In the genomic region with DNA sequence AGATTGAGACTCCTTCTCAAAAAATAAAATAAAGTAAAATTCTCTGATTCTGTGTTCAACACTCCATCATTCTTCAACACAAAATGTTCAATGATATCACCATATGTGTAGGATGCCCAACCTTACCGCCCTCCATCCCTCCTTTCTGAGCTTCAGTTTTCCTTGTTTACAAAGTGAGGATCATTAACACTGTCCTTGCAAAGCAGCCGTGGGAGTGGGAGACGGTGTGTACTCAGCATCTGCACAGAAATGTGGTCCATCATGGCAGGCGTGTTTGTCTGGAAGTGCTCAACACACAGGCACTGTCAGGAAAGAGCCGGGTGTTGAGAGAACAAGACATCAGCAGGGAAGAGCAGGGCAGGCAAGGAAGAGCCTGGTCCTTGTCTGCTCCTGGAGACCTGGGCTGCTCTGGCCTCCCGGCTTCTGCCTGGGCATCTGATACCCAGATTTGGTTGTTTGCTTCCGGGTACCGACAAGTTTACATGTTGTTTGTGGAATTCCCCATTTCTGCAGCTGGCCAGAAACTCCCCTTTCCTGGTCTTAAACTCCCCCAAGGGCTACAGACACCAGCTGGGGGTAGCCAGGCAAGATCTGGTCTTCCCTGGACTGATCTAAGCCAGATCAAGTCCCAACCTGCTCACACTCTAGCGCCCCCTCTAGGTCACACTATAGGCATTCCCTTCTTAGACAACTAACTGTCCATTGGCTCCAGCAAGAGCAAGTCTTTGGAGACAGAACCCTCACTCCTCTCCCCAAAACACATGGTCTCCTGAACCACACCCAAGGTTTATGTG, we compare ENCODE assay signal across 9 cellular contexts. TPM values are rescaled to one million over a fixed set of nuclear protein-coding genes. Genes with fewer than 3 reads are reported as not detected.
DNase-seq lines count a peak whose midpoint lies in the region; ATAC-seq and TF ChIP-seq lines count a peak whose summit lies in the region.
"Had no signal": no experiment of that assay in that cellular context is flagged by ENCODE, and none has a peak within 500 bp of the region (broad histone marks: within the 10 kb centered on the region; RNA-seq: fewer than 3 reads in every experiment).

No MANE protein-coding gene starts in this region.

- RAD21 ChIA-PET in HCT116 (lab: Charles Lee; ENCODE audit: low non-redundant PET in 1 of 2, low total read pairs in 2 of 2, uncharacterized antibody in 2 of 2, unreplicated experiment in 2 of 2), result no interaction called here

- H3K4me2 ChIP-seq in HCT116 (ENCODE audit: low read length), result no peak overlapping the region

- WGBS in right lobe of liver (ENCODE audit: insufficient coverage, low coverage, low lambda C conversion rate, missing lambda C conversion rate), result 25% methylated on average over 5 of the region's 9 CpGs

- no peaks in the 10 kb centered on the region for H3K9me3 ChIP-seq in HCT116 (ENCODE audit: control insufficient read depth in 1 of 2, insufficient read depth in 1 of 2, low read depth in 1 of 2, low read length in 2 of 2)
- H3K9me3 ChIP-seq in right lobe of liver, result no peaks in the 10 kb centered on the region
- no peaks in the 10 kb centered on the region for H3K9me3 ChIP-seq in left lung
- H3K9me3 ChIP-seq: HAP-1 had no signal

- H3K36me3 ChIP-seq in HCT116 (ENCODE audit: control insufficient read depth in 1 of 2, insufficient read depth in 2 of 2, low read length in 2 of 2) (no peaks in the 10 kb centered on the region), right lobe of liver (no peaks in the 10 kb centered on the region), left lung (no peaks in the 10 kb centered on the region)
- H3K36me3 ChIP-seq: HAP-1 had no signal

- H3K9me3 Mint-ChIP-seq in activated CD8-positive, alpha-beta T cell treated with anti-CD3 and anti-CD28 coated beads, Interleukin-2, amount 10 ng/mL, durations not matched to agents 7 days and 5 days (ENCODE audit: insufficient read depth), result no peaks in the 10 kb centered on the region

- H3K27me3 Mint-ChIP-seq in activated CD8-positive, alpha-beta T cell treated with anti-CD3 and anti-CD28 coated beads, Interleukin-2, amount 10 ng/mL, durations not matched to agents 7 days and 5 days (ENCODE audit: low read depth), result peaks cover 3% of the 10 kb centered on the region

- CTCF ChIA-PET in HCT116 (lab: Charles Lee), result interaction anchor here (1.1 to 1.3 kb wide), 2 partner anchors 30 to 232 kb away, joined by 3 read pairs; no protein-coding TSS in a partner anchor
- CTCF ChIA-PET in activated CD8-positive, alpha-beta T cell treated with anti-CD3 and anti-CD28 coated beads, Interleukin-2, amount 10 ng/mL, durations not matched to agents 7 days and 5 days (lab: Charles Lee), result interaction anchor here (1.6 kb wide), 1 partner anchor 230 kb away, joined by 6 read pairs; no protein-coding TSS in a partner anchor

- H2AFZ ChIP-seq in HCT116 (ENCODE audit: low read depth, low read length, poor library complexity, severe bottlenecking), result no peak overlapping the region

- intact Hi-C loops in HCT116 (cut with micrococcal nuclease) (no loop called here), right lobe of liver (cut with DNase I) (no loop called here), left lung (cut with DNase I) (no loop called here), dorsolateral prefrontal cortex (cut with DNase I) (no loop called here)

- H3K4me1 ChIP-seq in HCT116 (ENCODE audit: control insufficient read depth in 1 of 2, insufficient read depth in 2 of 2, low read length in 2 of 2) (no peaks in the 10 kb centered on the region), right lobe of liver (peaks cover 2 to 46% (median 12%) of the 10 kb centered on the region in 4 donors), left lung (no peaks in the 10 kb centered on the region)
- H3K4me1 ChIP-seq: HAP-1 had no signal

- no peak overlapping the region for H3K27ac Mint-ChIP-seq in activated CD8-positive, alpha-beta T cell treated with anti-CD3 and anti-CD28 coated beads, Interleukin-2, amount 10 ng/mL, durations not matched to agents 7 days and 5 days

- no peaks in the 10 kb centered on the region for H3K36me3 Mint-ChIP-seq in activated CD8-positive, alpha-beta T cell treated with anti-CD3 and anti-CD28 coated beads, Interleukin-2, amount 10 ng/mL, durations not matched to agents 7 days and 5 days (ENCODE audit: low read depth)

- no peaks in the 10 kb centered on the region for H3K4me1 Mint-ChIP-seq in activated CD8-positive, alpha-beta T cell treated with anti-CD3 and anti-CD28 coated beads, Interleukin-2, amount 10 ng/mL, durations not matched to agents 7 days and 5 days (ENCODE audit: low read depth)

- POLR2A ChIA-PET in HCT116 (lab: Charles Lee), result no interaction called here
- POLR2A ChIA-PET in activated CD8-positive, alpha-beta T cell treated with anti-CD3 and anti-CD28 coated beads, Interleukin-2, amount 10 ng/mL, durations not matched to agents 7 days and 5 days (lab: Charles Lee), result no interaction called here

- H3K4me3 Mint-ChIP-seq in activated CD8-positive, alpha-beta T cell treated with anti-CD3 and anti-CD28 coated beads, Interleukin-2, amount 10 ng/mL, durations not matched to agents 7 days and 5 days, result no peak overlapping the region

- ATAC-seq in HCT116, result peak; percentile 85
- ATAC-seq in activated CD8-positive, alpha-beta T cell treated with anti-CD3 and anti-CD28 coated beads, Interleukin-2, amount 10 ng/mL, durations not matched to agents 7 days and 5 days, result no peak
- ATAC-seq in right lobe of liver, result peak; percentile 56 to 68 (median 60)
- ATAC-seq in HG02840 (IDR thresholded peaks at IDR 0.05; ENCODE audit: low FRiP score, unreplicated experiment), result no peak
- ATAC-seq in left lung, result no peak

- H3K27me3 ChIP-seq in HCT116 (ENCODE audit: insufficient read depth, low read length) (no peaks in the 10 kb centered on the region), right lobe of liver (no peaks in the 10 kb centered on the region), left lung (no peaks in the 10 kb centered on the region), dorsolateral prefrontal cortex (no peaks in the 10 kb centered on the region)

- H4K20me1 ChIP-seq in HCT116 (ENCODE audit: insufficient read depth), result no peaks in the 10 kb centered on the region

- BruUV-seq in HCT116 (replicated peaks; lab: Mats Ljungman, UMichigan), result no TSS peak

- H3K4me3 ChIP-seq in HCT116 (replicated peaks in 1 of 2; ENCODE audit: low read depth in 1 of 2, low read length in 2 of 2) (no peak overlapping the region), right lobe of liver (peak overlapping the region; percentile 0 to 65 (median 62)), left lung (no peak overlapping the region), dorsolateral prefrontal cortex (no peak overlapping the region)
- H3K4me3 ChIP-seq: HAP-1 had no signal

- no peak overlapping the region for H3K9ac ChIP-seq in HCT116 (ENCODE audit: low read length)

- TF ChIP-seq CTCF in HCT116 (IDR thresholded peaks at IDR 0.05 in 2 of 3, conservative IDR thresholded peaks at IDR 0.05 in 1 of 3; ENCODE audit: borderline replicate concordance in 1 of 3, insufficient read depth in 1 of 3, low read depth in 2 of 3, low read length in 2 of 3) (peak; percentile 16 to 77 (median 70); a peak in 5 of 6 replicates), right lobe of liver (IDR thresholded peaks at IDR 0.05) (peak; percentile 45 to 71 (median 70)), left lung (IDR thresholded peaks at IDR 0.05) (no peak), dorsolateral prefrontal cortex (IDR thresholded peaks at IDR 0.05 in 54 of 56, conservative IDR thresholded peaks at IDR 0.05 in 2 of 56; ENCODE audit: low read depth in 1 of 56, partially characterized antibody in 56 of 56) (no peak)

- no peaks in the 10 kb centered on the region for H3K9me2 ChIP-seq in HCT116 (ENCODE audit: insufficient read depth)

- DNase-seq in NCI-H146 (lab: John Stamatoyannopoulos, UW), result peak; percentile 30
- no peak for DNase-seq in NCI-H146 treated with DMSO at 0.1 percent for 48 hours (lab: John Stamatoyannopoulos, UW; ENCODE audit: unreplicated experiment)
- DNase-seq in HCT116 (ENCODE audit: low read depth, low spot score), result peak; percentile 16
- peak; percentile 36 for DNase-seq in activated CD8-positive, alpha-beta T cell treated with anti-CD3 and anti-CD28 coated beads, Interleukin-2, amount 10 ng/mL, durations not matched to agents 7 days and 5 days
- DNase-seq in right lobe of liver, result peak; percentile 51 to 89 (median 72)
- no peak for DNase-seq in left lung
- DNase-seq in dorsolateral prefrontal cortex, result no peak

- no peak overlapping the region for H3K27ac ChIP-seq in HCT116 (ENCODE audit: low read depth, low read length)
- peak overlapping the region; percentile 74 to 92 (median 90) for H3K27ac ChIP-seq in right lobe of liver
- H3K27ac ChIP-seq in left lung, result no peak overlapping the region
- no peak overlapping the region for H3K27ac ChIP-seq in dorsolateral prefrontal cortex

- H3K79me2 ChIP-seq in HCT116 (ENCODE audit: insufficient read depth, low read length), result no peaks in the 10 kb centered on the region

- TF ChIP-seq RAD21 in HCT116 (IDR thresholded peaks at IDR 0.05; ENCODE audit: low read depth), result peak; percentile 24; the same call in 1 of the 2 replicates

- TF ChIP-seq POLR2A in HCT116 (IDR thresholded peaks at IDR 0.05; ENCODE audit: borderline replicate concordance, extremely low read depth, insufficient read depth, insufficient read length) (no peak), right lobe of liver (IDR thresholded peaks at IDR 0.05) (peak; percentile 69)

TF ChIP-seq in HCT116, 20 proteins besides CTCF, POLR2A, EP300 and RAD21:
- TF ChIP-seq ZFX (IDR thresholded peaks at IDR 0.05), result no peak
- no peak for TF ChIP-seq TCF7L2 (IDR thresholded peaks at IDR 0.05; ENCODE audit: borderline replicate concordance, extremely low read depth, insufficient read depth, insufficient read length)

RNA-seq across cellular contexts. Expression of a gene that starts 26.7 kb away (rescaled TPM):
- total RNA-seq in HCT116 (2021; ENCODE audit: unreplicated experiment) (20.4 TPM), right lobe of liver (100 to 1,000 TPM in 1 of 6 experiments, 10 to 100 TPM in 5; 18.0 to 102 (median 28.7) TPM), left lung (10 to 100 TPM; 13.7 to 15.1 TPM), dorsolateral prefrontal cortex (10 to 100 TPM in 119 of 120 experiments, 1 to 10 TPM in 1; 10.0 to 26.4 (median 18.3) TPM)
- 6.0 and 6.2 TPM in 2 replicates for polyA plus RNA-seq in HCT116 (2012)
- total RNA-seq in activated CD8-positive, alpha-beta T cell treated with anti-CD3 and anti-CD28 coated beads, Interleukin-2, amount 10 ng/mL, durations not matched to agents 7 days and 5 days, result 10 to 100 TPM; 18.0 to 18.4 TPM

Comparison
In these comparisons a context has a peak if more than half of its experiments do, and no peak if none do; other contexts are left out.
1. DNase-seq: peak in NCI-H146 (single experiment), HCT116 (single experiment), activated CD8-positive, alpha-beta T cell treated with anti-CD3 and anti-CD28 coated beads, Interleukin-2, amount 10 ng/mL, durations not matched to agents 7 days and 5 days (single experiment) and right lobe of liver (3 of 3); none in NCI-H146 treated with DMSO at 0.1 percent for 48 hours (single experiment), left lung (0 of 2) and dorsolateral prefrontal cortex (0 of 10).
2. ATAC-seq: peak in HCT116 (single experiment) and right lobe of liver (4 of 4); none in activated CD8-positive, alpha-beta T cell treated with anti-CD3 and anti-CD28 coated beads, Interleukin-2, amount 10 ng/mL, durations not matched to agents 7 days and 5 days (single experiment), HG02840 (single experiment) and left lung (single experiment).
3. H3K27ac ChIP-seq: peak in right lobe of liver (3 of 3); none in HCT116 (single experiment), left lung (0 of 2) and dorsolateral prefrontal cortex (0 of 59).
4. H3K4me3 ChIP-seq: peak in right lobe of liver (3 of 3); none in HCT116 (0 of 2), left lung (0 of 2) and dorsolateral prefrontal cortex (0 of 59).
5. CTCF ChIP-seq: peak in HCT116 (3 of 3) and right lobe of liver (4 of 4); none in left lung (0 of 2) and dorsolateral prefrontal cortex (0 of 56).